ENCODE assay signal across 21 cellular contexts in the genomic region with DNA sequence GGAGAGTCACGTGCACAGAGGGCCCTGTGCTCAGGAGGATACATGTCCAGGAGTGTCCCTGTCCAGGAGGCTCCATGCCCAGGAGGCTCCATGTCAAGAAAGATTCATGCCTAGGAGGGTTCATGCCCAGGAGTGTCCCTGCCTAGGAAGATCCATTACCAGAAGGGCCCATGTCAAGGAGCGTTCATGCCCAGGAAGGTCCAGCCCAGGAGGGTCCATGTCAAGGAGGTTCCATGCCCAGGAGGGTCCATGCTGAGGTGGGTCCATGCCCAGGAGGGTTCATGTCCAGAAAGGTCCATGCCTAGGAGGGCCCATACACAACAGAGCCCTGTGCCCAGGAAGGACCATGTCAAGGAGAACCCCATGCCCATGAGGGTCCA. TPM values are rescaled to one million over a fixed set of nuclear protein-coding genes. Genes with fewer than 3 reads are reported as not detected.
DNase-seq lines count a peak whose midpoint lies in the region; ATAC-seq, FAIRE-seq and TF ChIP-seq lines count a peak whose summit lies in the region.
"Had no signal": no experiment of that assay in that cellular context is flagged by ENCODE, and none has a peak within 500 bp of the region (broad histone marks: within the 10 kb centered on the region; RNA-seq: fewer than 3 reads in every experiment).

No MANE protein-coding gene starts in this region.

- WGBS in HepG2 (ENCODE audit: low lambda C conversion rate), result 100% methylated on average over 1 of the region's 2 CpGs

- no peak overlapping the region for H2AFZ ChIP-seq in HepG2 (ENCODE audit: low read length)

- peaks cover 21% of the 10 kb centered on the region for H3K9me3 Mint-ChIP-seq in activated naive CD4-positive, alpha-beta T cell treated with anti-CD3 and anti-CD28 coated beads, Interleukin-2, amount 10 ng/mL, durations not matched to agents 7 days and 5 days
- H3K9me3 Mint-ChIP-seq in activated B cell treated with CpG ODN at 0.5 μM for 24 hours, result peaks cover 14% of the 10 kb centered on the region
- peaks cover 8% of the 10 kb centered on the region for H3K9me3 Mint-ChIP-seq in type B pancreatic cell

- peaks cover 0 to 4% of the 10 kb centered on the region in 2 experiments; a peak in 2 of 5 replicates for H3K27me3 ChIP-seq in HepG2 (ENCODE audit: control insufficient read depth in 1 of 2, insufficient read depth in 2 of 2, low read length in 2 of 2)

- no peak for TF ChIP-seq RAD21 in HepG2 (CRISPR knock-in tag; IDR thresholded peaks at IDR 0.05)

- H3K4me3 Mint-ChIP-seq in activated naive CD4-positive, alpha-beta T cell treated with anti-CD3 and anti-CD28 coated beads, Interleukin-2, amount 10 ng/mL, durations not matched to agents 7 days and 5 days, result no peak overlapping the region
- no peak overlapping the region for H3K4me3 Mint-ChIP-seq in activated B cell treated with CpG ODN at 0.5 μM for 24 hours
- no peak overlapping the region for H3K4me3 Mint-ChIP-seq in type B pancreatic cell

- in situ Hi-C loops in HepG2 (cut with HindIII; ENCODE audit: extremely low pct_ligation_motif_present, low pct_unique_long_range_greater_than_20kb), result no loop called here

- BruUV-seq in HepG2 (replicated peaks; lab: Mats Ljungman, UMichigan), result no TSS peak

- peak; percentile 11 for DNase-seq in activated naive CD4-positive, alpha-beta T cell treated with anti-CD3 and anti-CD28 coated beads, Interleukin-2, amount 10 ng/mL, durations not matched to agents 7 days and 5 days
- no peak for DNase-seq in activated naive CD4-positive, alpha-beta T cell treated with Interleukin-2 at 50 U/mL for 16 hours
- DNase-seq in activated B cell treated with CpG ODN at 0.5 μM for 24 hours (peak; percentile 7), HepG2 (ENCODE audit: low spot score) (no peak), type B pancreatic cell (ENCODE audit: extremely low spot score, unreplicated experiment) (peak; percentile 39), NCI-H2081 treated with DMSO at 0.1 percent for 48 hours (lab: John Stamatoyannopoulos, UW) (no peak), caudate nucleus (lab: John Stamatoyannopoulos, UW) (no peak)
- DNase-seq: ACHN, AML-193, COR-L47, DMS153, NCI-H1048, NCI-H1436 treated with DMSO at 0.1 percent for 48 hours, NCI-H2029 treated with DMSO at 0.1 percent for 48 hours, NCI-H510A, NCI-H774, PC-3 had no signal

- H3K36me3 ChIP-seq in HepG2 (replicated peaks in 1 of 2; ENCODE audit: control insufficient read depth in 1 of 2, insufficient read depth in 2 of 2, low read length in 2 of 2), result no peaks in the 10 kb centered on the region; a peak in 2 of 5 replicates

- H3K4me2 ChIP-seq in HepG2 (ENCODE audit: low read depth, low read length), result no peak overlapping the region
- H3K4me2 ChIP-seq: KMS-11 had no signal

- H3K9me3 ChIP-seq in HepG2 (ENCODE audit: low read length), result peaks cover 34% of the 10 kb centered on the region

- ATAC-seq in activated B cell treated with CpG ODN at 0.5 μM for 24 hours (ENCODE audit: low read depth) (no peak), HepG2 (no peak)
- ATAC-seq: PC-3 had no signal

- H3K9ac ChIP-seq in HepG2 (ENCODE audit: insufficient read depth, low read depth, low read length), result no peak overlapping the region
- H3K9ac ChIP-seq: KMS-11 had no signal

- H3K36me3 Mint-ChIP-seq in activated naive CD4-positive, alpha-beta T cell treated with anti-CD3 and anti-CD28 coated beads, Interleukin-2, amount 10 ng/mL, durations not matched to agents 7 days and 5 days, result no peaks in the 10 kb centered on the region
- H3K36me3 Mint-ChIP-seq in activated B cell treated with CpG ODN at 0.5 μM for 24 hours (ENCODE audit: low read depth), result no peaks in the 10 kb centered on the region
- no peaks in the 10 kb centered on the region for H3K36me3 Mint-ChIP-seq in type B pancreatic cell

- TF ChIP-seq CTCF in activated B cell treated with CpG ODN at 0.5 μM for 24 hours (IDR thresholded peaks at IDR 0.05) (no peak), HepG2 (CRISPR knock-in tag; IDR thresholded peaks at IDR 0.05) (no peak), type B pancreatic cell (conservative IDR thresholded peaks at IDR 0.05) (no peak)

- H3K4me3 ChIP-seq in HepG2 (replicated peaks in 1 of 3; ENCODE audit: insufficient read depth in 1 of 3, low read depth in 2 of 3, low read length in 3 of 3), result no peak overlapping the region

- peaks cover 3% of the 10 kb centered on the region for H3K27me3 Mint-ChIP-seq in activated naive CD4-positive, alpha-beta T cell treated with anti-CD3 and anti-CD28 coated beads, Interleukin-2, amount 10 ng/mL, durations not matched to agents 7 days and 5 days
- H3K27me3 Mint-ChIP-seq in activated B cell treated with CpG ODN at 0.5 μM for 24 hours, result no peaks in the 10 kb centered on the region
- peaks cover under 1% of the 10 kb centered on the region for H3K27me3 Mint-ChIP-seq in type B pancreatic cell

- H3K4me1 ChIP-seq in HepG2 (ENCODE audit: insufficient read depth, low read length), result peaks cover 19% of the 10 kb centered on the region

- peaks cover 1% of the 10 kb centered on the region for H3K4me1 Mint-ChIP-seq in activated naive CD4-positive, alpha-beta T cell treated with anti-CD3 and anti-CD28 coated beads, Interleukin-2, amount 10 ng/mL, durations not matched to agents 7 days and 5 days
- H3K4me1 Mint-ChIP-seq in activated B cell treated with CpG ODN at 0.5 μM for 24 hours, result no peaks in the 10 kb centered on the region
- no peaks in the 10 kb centered on the region for H3K4me1 Mint-ChIP-seq in type B pancreatic cell (ENCODE audit: unreplicated experiment)

- peak in 1 of 2 experiments; percentile 36; a peak in 1 of 4 replicates for TF ChIP-seq POLR2A in HepG2 (IDR thresholded peaks at IDR 0.05; ENCODE audit: insufficient read depth in 1 of 2, low read depth in 2 of 2, low read length in 2 of 2)

- no peak for FAIRE-seq in HepG2 (lab: Jason Lieb, UNC)
- FAIRE-seq: H54 had no signal

- H3K27ac Mint-ChIP-seq in activated naive CD4-positive, alpha-beta T cell treated with anti-CD3 and anti-CD28 coated beads, Interleukin-2, amount 10 ng/mL, durations not matched to agents 7 days and 5 days, result no peak overlapping the region
- H3K27ac Mint-ChIP-seq in activated B cell treated with CpG ODN at 0.5 μM for 24 hours (no peak overlapping the region), type B pancreatic cell (no peak overlapping the region)

- H3K27ac ChIP-seq in HepG2 (ENCODE audit: extremely low read length, insufficient read depth, low read length) (no peak overlapping the region), caudate nucleus (ENCODE audit: low read depth, low read length) (no peak overlapping the region)
- H3K27ac ChIP-seq: KMS-11, RWPE1 had no signal

- POLR2A ChIA-PET in activated B cell treated with CpG ODN at 0.5 μM for 24 hours (lab: Charles Lee) (no interaction called here), HepG2 (lab: Yijun Ruan, JAX) (no interaction called here)

- H4K20me1 ChIP-seq in HepG2 (ENCODE audit: insufficient read depth, low read length), result no peaks in the 10 kb centered on the region

- CTCF ChIA-PET in activated naive CD4-positive, alpha-beta T cell treated with anti-CD3 and anti-CD28 coated beads, Interleukin-2, amount 10 ng/mL, durations not matched to agents 7 days and 5 days (lab: Charles Lee), result no interaction called here
- CTCF ChIA-PET in activated B cell treated with CpG ODN at 0.5 μM for 24 hours (lab: Charles Lee) (no interaction called here), HepG2 (lab: Yijun Ruan, JAX; ENCODE audit: low intra/inter-chr PET ratio, low total read pairs) (no interaction called here)

- no peaks in the 10 kb centered on the region for H3K79me2 ChIP-seq in HepG2 (ENCODE audit: insufficient read depth, low read length)

- intact Hi-C loops in activated B cell treated with CpG ODN at 0.5 μM for 24 hours (cut with micrococcal nuclease), result no loop called here
- intact Hi-C loops in HepG2 (cut with micrococcal nuclease; ENCODE audit: unreplicated experiment), result no loop called here

- TF ChIP-seq EP300 in HepG2 (IDR thresholded peaks at IDR 0.05; ENCODE audit: low read depth in 2 of 2, low read length in 2 of 2) (no peak), HepG2 (CRISPR knock-in tag; IDR thresholded peaks at IDR 0.05; ENCODE audit: borderline replicate concordance) (no peak)

RNA-seq across cellular contexts. Expression of a gene that starts 7.0 kb away (rescaled TPM):
- total RNA-seq in activated B cell treated with CpG ODN at 0.5 μM for 24 hours (1.6 TPM in 2 replicates), HepG2 (2016; rRNA removed; fragmentation: Illumina TruSeq; extraction: Trizol) (21.6 and 27.1 TPM in 2 replicates), type B pancreatic cell (ENCODE audit: low replicate concordance) (3.6 and 3.9 TPM in 2 replicates)
- total RNA-seq in HepG2 (2016; cell fraction: cytosol; rRNA removed; fragmentation: Illumina TruSeq; extraction: Trizol; ENCODE audit: low read depth), result 10.2 and 10.8 TPM in 2 replicates
- 21.3 and 26.9 TPM in 2 replicates for total RNA-seq in HepG2 (2016; cell fraction: insoluble cytoplasmic fraction; rRNA removed; fragmentation: Illumina TruSeq; extraction: Trizol)
- 25.5 and 33.7 TPM in 2 replicates for total RNA-seq in HepG2 (2016; cell fraction: membrane; rRNA removed; fragmentation: Illumina TruSeq; extraction: Trizol)
- 19.4 and 20.1 TPM in 2 replicates for total RNA-seq in HepG2 (2016; cell fraction: nucleus; rRNA removed; fragmentation: Illumina TruSeq; extraction: Trizol)
- 44.2 and 60.8 TPM in 2 replicates for polyA plus RNA-seq in HepG2 (2011; rRNA removed)
- 37.9 and 80.2 TPM in 2 replicates for polyA plus RNA-seq in HepG2 (2011; cell fraction: cytosol; rRNA removed)
- polyA plus RNA-seq in HepG2 (2011; cell fraction: nucleus; rRNA removed), result 150 and 165 TPM in 2 replicates
- polyA plus RNA-seq in HepG2 (2012), result 34.0 and 39.9 TPM in 2 replicates
- 6.5 and 7.6 TPM in 2 replicates for polyA plus RNA-seq in HepG2 (2016; cell fraction: cytosol; fragmentation: Illumina TruSeq; extraction: Trizol; ENCODE audit: low read depth)
- 14.4 and 15.8 TPM in 2 replicates for polyA plus RNA-seq in HepG2 (2016; cell fraction: insoluble cytoplasmic fraction; fragmentation: Illumina TruSeq; extraction: Trizol; ENCODE audit: low read depth)
- 17.8 and 17.9 TPM in 2 replicates for polyA plus RNA-seq in HepG2 (2016; cell fraction: membrane; fragmentation: Illumina TruSeq; extraction: Trizol; ENCODE audit: low read depth)
- 29.6 and 37.8 TPM in 2 replicates for polyA plus RNA-seq in HepG2 (2016; cell fraction: nucleus; fragmentation: Illumina TruSeq; extraction: Trizol; ENCODE audit: insufficient read depth, low read depth)
- polyA minus RNA-seq in HepG2 (2011; rRNA and poly(A)+ RNA removed; ENCODE audit: low replicate concordance), result 0.14 and 219 TPM in 2 replicates
- polyA minus RNA-seq in HepG2 (2011; cell fraction: cytosol; rRNA and poly(A)+ RNA removed), result 44.3 and 46.7 TPM in 2 replicates
- 30.9 and 33.3 TPM in 2 replicates for polyA minus RNA-seq in HepG2 (2011; cell fraction: nucleus; rRNA and poly(A)+ RNA removed)

RNA-seq across cellular contexts. Expression of a gene that starts 45.7 kb away (rescaled TPM):
- 55.2 and 61.8 TPM in 2 replicates for total RNA-seq in activated B cell treated with CpG ODN at 0.5 μM for 24 hours
- total RNA-seq in HepG2 (2016; rRNA removed; fragmentation: Illumina TruSeq; extraction: Trizol), result 16.5 and 32.4 TPM in 2 replicates
- total RNA-seq in HepG2 (2016; cell fraction: cytosol; rRNA removed; fragmentation: Illumina TruSeq; extraction: Trizol; ENCODE audit: low read depth), result 18.3 and 20.3 TPM in 2 replicates
- total RNA-seq in HepG2 (2016; cell fraction: insoluble cytoplasmic fraction; rRNA removed; fragmentation: Illumina TruSeq; extraction: Trizol), result 16.1 and 35.0 TPM in 2 replicates
- 28.2 and 28.4 TPM in 2 replicates for total RNA-seq in HepG2 (2016; cell fraction: membrane; rRNA removed; fragmentation: Illumina TruSeq; extraction: Trizol)
- total RNA-seq in HepG2 (2016; cell fraction: nucleus; rRNA removed; fragmentation: Illumina TruSeq; extraction: Trizol), result 26.3 and 36.2 TPM in 2 replicates
- polyA plus RNA-seq in HepG2 (2011; rRNA removed), result 27.6 and 40.7 TPM in 2 replicates
- 15.8 and 24.7 TPM in 2 replicates for polyA plus RNA-seq in HepG2 (2011; cell fraction: cytosol; rRNA removed)
- polyA plus RNA-seq in HepG2 (2011; cell fraction: nucleus; rRNA removed), result 157 and 173 TPM in 2 replicates
- polyA plus RNA-seq in HepG2 (2012), result 24.4 and 27.6 TPM in 2 replicates
- 9.1 and 9.4 TPM in 2 replicates for polyA plus RNA-seq in HepG2 (2016; cell fraction: cytosol; fragmentation: Illumina TruSeq; extraction: Trizol; ENCODE audit: low read depth)
- polyA plus RNA-seq in HepG2 (2016; cell fraction: insoluble cytoplasmic fraction; fragmentation: Illumina TruSeq; extraction: Trizol; ENCODE audit: low read depth), result 17.4 and 18.2 TPM in 2 replicates
- 15.5 and 17.2 TPM in 2 replicates for polyA plus RNA-seq in HepG2 (2016; cell fraction: membrane; fragmentation: Illumina TruSeq; extraction: Trizol; ENCODE audit: low read depth)
- 59.4 and 61.4 TPM in 2 replicates for polyA plus RNA-seq in HepG2 (2016; cell fraction: nucleus; fragmentation: Illumina TruSeq; extraction: Trizol; ENCODE audit: insufficient read depth, low read depth)
- 11.2 and 33.8 TPM in 2 replicates for polyA minus RNA-seq in HepG2 (2011; rRNA and poly(A)+ RNA removed; ENCODE audit: low replicate concordance)
- 10.8 TPM in 2 replicates for polyA minus RNA-seq in HepG2 (2011; cell fraction: cytosol; rRNA and poly(A)+ RNA removed)
- 50.0 and 57.6 TPM in 2 replicates for polyA minus RNA-seq in HepG2 (2011; cell fraction: nucleus; rRNA and poly(A)+ RNA removed)
- total RNA-seq in type B pancreatic cell (ENCODE audit: low replicate concordance), result 36.3 and 55.2 TPM in 2 replicates

RNA-seq across cellular contexts. Expression of a gene that starts 50.4 kb away (rescaled TPM):
- total RNA-seq in activated B cell treated with CpG ODN at 0.5 μM for 24 hours (not detected in 2 replicates), HepG2 (2016; rRNA removed; fragmentation: Illumina TruSeq; extraction: Trizol) (not detected in 2 replicates), type B pancreatic cell (ENCODE audit: low replicate concordance) (0.10 and 0.43 TPM in 2 replicates)
- total RNA-seq in HepG2 (2016; cell fraction: cytosol; rRNA removed; fragmentation: Illumina TruSeq; extraction: Trizol; ENCODE audit: low read depth), result not detected in 2 replicates
- not detected in 2 replicates for total RNA-seq in HepG2 (2016; cell fraction: insoluble cytoplasmic fraction; rRNA removed; fragmentation: Illumina TruSeq; extraction: Trizol)
- not detected in 2 replicates for total RNA-seq in HepG2 (2016; cell fraction: membrane; rRNA removed; fragmentation: Illumina TruSeq; extraction: Trizol)
- total RNA-seq in HepG2 (2016; cell fraction: nucleus; rRNA removed; fragmentation: Illumina TruSeq; extraction: Trizol), result 0.13 TPM in 1 of 2 replicates, not detected in the other
- not detected in 2 replicates for polyA plus RNA-seq in HepG2 (2011; rRNA removed)
- polyA plus RNA-seq in HepG2 (2011; cell fraction: cytosol; rRNA removed), result not detected in 2 replicates
- 0.09 and 0.10 TPM in 2 replicates for polyA plus RNA-seq in HepG2 (2011; cell fraction: nucleus; rRNA removed)
- not detected in 2 replicates for polyA plus RNA-seq in HepG2 (2012)
- not detected in 2 replicates for polyA plus RNA-seq in HepG2 (2016; cell fraction: cytosol; fragmentation: Illumina TruSeq; extraction: Trizol; ENCODE audit: low read depth)
- not detected in 2 replicates for polyA plus RNA-seq in HepG2 (2016; cell fraction: insoluble cytoplasmic fraction; fragmentation: Illumina TruSeq; extraction: Trizol; ENCODE audit: low read depth)
- polyA plus RNA-seq in HepG2 (2016; cell fraction: membrane; fragmentation: Illumina TruSeq; extraction: Trizol; ENCODE audit: low read depth), result not detected in 2 replicates
- polyA plus RNA-seq in HepG2 (2016; cell fraction: nucleus; fragmentation: Illumina TruSeq; extraction: Trizol; ENCODE audit: insufficient read depth, low read depth), result not detected in 2 replicates
- 0.10 TPM in 1 of 2 replicates, not detected in the other for polyA minus RNA-seq in HepG2 (2011; rRNA and poly(A)+ RNA removed; ENCODE audit: low replicate concordance)
- polyA minus RNA-seq in HepG2 (2011; cell fraction: cytosol; rRNA and poly(A)+ RNA removed), result not detected in 2 replicates
- not detected in 2 replicates for polyA minus RNA-seq in HepG2 (2011; cell fraction: nucleus; rRNA and poly(A)+ RNA removed)
- total RNA-seq: M059J, PC-3 had no signal

RNA-seq across cellular contexts. Expression of a gene that starts 59.4 kb away (rescaled TPM):
- not detected in 2 replicates for total RNA-seq in activated B cell treated with CpG ODN at 0.5 μM for 24 hours
- total RNA-seq in HepG2 (2016; rRNA removed; fragmentation: Illumina TruSeq; extraction: Trizol), result not detected in 2 replicates
- total RNA-seq in HepG2 (2016; cell fraction: cytosol; rRNA removed; fragmentation: Illumina TruSeq; extraction: Trizol; ENCODE audit: low read depth), result not detected in 2 replicates
- not detected in 2 replicates for total RNA-seq in HepG2 (2016; cell fraction: insoluble cytoplasmic fraction; rRNA removed; fragmentation: Illumina TruSeq; extraction: Trizol)
- not detected in 2 replicates for total RNA-seq in HepG2 (2016; cell fraction: membrane; rRNA removed; fragmentation: Illumina TruSeq; extraction: Trizol)
- not detected in 2 replicates for total RNA-seq in HepG2 (2016; cell fraction: nucleus; rRNA removed; fragmentation: Illumina TruSeq; extraction: Trizol)
- 0.20 TPM in 1 of 2 replicates, not detected in the other for polyA plus RNA-seq in HepG2 (2011; rRNA removed)
- polyA plus RNA-seq in HepG2 (2011; cell fraction: cytosol; rRNA removed), result not detected in 2 replicates
- not detected in 2 replicates for polyA plus RNA-seq in HepG2 (2011; cell fraction: nucleus; rRNA removed)
- not detected in 2 replicates for polyA plus RNA-seq in HepG2 (2012)
- polyA plus RNA-seq in HepG2 (2016; cell fraction: cytosol; fragmentation: Illumina TruSeq; extraction: Trizol; ENCODE audit: low read depth), result not detected in 2 replicates
- not detected in 2 replicates for polyA plus RNA-seq in HepG2 (2016; cell fraction: insoluble cytoplasmic fraction; fragmentation: Illumina TruSeq; extraction: Trizol; ENCODE audit: low read depth)
- polyA plus RNA-seq in HepG2 (2016; cell fraction: membrane; fragmentation: Illumina TruSeq; extraction: Trizol; ENCODE audit: low read depth), result not detected in 2 replicates
- polyA plus RNA-seq in HepG2 (2016; cell fraction: nucleus; fragmentation: Illumina TruSeq; extraction: Trizol; ENCODE audit: insufficient read depth, low read depth), result not detected in 2 replicates
- polyA minus RNA-seq in HepG2 (2011; rRNA and poly(A)+ RNA removed; ENCODE audit: low replicate concordance), result 0.30 TPM in 1 of 2 replicates, not detected in the other
- not detected in 2 replicates for polyA minus RNA-seq in HepG2 (2011; cell fraction: cytosol; rRNA and poly(A)+ RNA removed)
- not detected in 2 replicates for polyA minus RNA-seq in HepG2 (2011; cell fraction: nucleus; rRNA and poly(A)+ RNA removed)
- total RNA-seq in type B pancreatic cell (ENCODE audit: low replicate concordance), result 0.97 TPM in 1 of 2 replicates, not detected in the other
- total RNA-seq: M059J, PC-3 had no signal

Comparison
In these comparisons a context has a peak if more than half of its experiments do, and no peak if none do; other contexts are left out.
1. DNase-seq: peak in activated naive CD4-positive, alpha-beta T cell treated with anti-CD3 and anti-CD28 coated beads, Interleukin-2, amount 10 ng/mL, durations not matched to agents 7 days and 5 days (single experiment), activated B cell treated with CpG ODN at 0.5 μM for 24 hours (single experiment) and type B pancreatic cell (single experiment); none in activated naive CD4-positive, alpha-beta T cell treated with Interleukin-2 at 50 U/mL for 16 hours (single experiment), HepG2 (single experiment), NCI-H2081 treated with DMSO at 0.1 percent for 48 hours (single experiment) and caudate nucleus (0 of 61).